17 cellular contexts compared by ENCODE assay signal in genomic region chr12:41605528-41606295, GRCh38.
DNase-seq lines count a peak whose midpoint lies in the region; ATAC-seq and TF ChIP-seq lines count a peak whose summit lies in the region.
"Had no signal": no experiment of that assay in that cellular context is flagged by ENCODE, and none has a peak within 500 bp of the region (broad histone marks: within the 10 kb centered on the region; RNA-seq: fewer than 3 reads in every experiment).

No MANE protein-coding gene starts in this region.

- H3K27ac ChIP-seq in OCI-LY7 (ENCODE audit: low read depth, low read length, poor library complexity, severe bottlenecking), result no peak overlapping the region

- H3K79me2 ChIP-seq in OCI-LY7 (ENCODE audit: insufficient read depth, low read depth, low read length), result no peaks in the 10 kb centered on the region

- TF ChIP-seq CTCF in OCI-LY7 (conservative IDR thresholded peaks at IDR 0.05; ENCODE audit: low read length), result no peak

- peak; percentile 20 for DNase-seq in OCI-LY7 (ENCODE audit: low spot score)
- DNase-seq in memory B cell (ENCODE audit: low spot score in 2 of 2), result no peak
- DNase-seq in ACHN, result no peak
- DNase-seq in cortex of kidney (lab: John Stamatoyannopoulos, UW), result no peak
- no peak for DNase-seq in ecto neural progenitor cell (ENCODE audit: low spot score)
- DNase-seq: activated CD4-positive, alpha-beta T cell treated with anti-CD3 and anti-CD28 coated beads, Interleukin-2, amount 10 ng/mL, durations not matched to agents 7 days and 5 days; DND-41; NCI-H1694; stimulated activated CD4-positive, alpha-beta T cell treated with anti-CD3 and anti-CD28 coated beads, Interleukin-4, amount 100 ng/mL, for 4 hours had no signal

- H3K36me3 Mint-ChIP-seq in memory B cell, result no peaks in the 10 kb centered on the region

- H3K27me3 Mint-ChIP-seq in memory B cell, result peaks cover 3% of the 10 kb centered on the region
- H3K27me3 Mint-ChIP-seq: activated CD4-positive, alpha-beta T cell treated with anti-CD3 and anti-CD28 coated beads, Interleukin-2, amount 10 ng/mL, durations not matched to agents 7 days and 5 days; central memory CD8-positive, alpha-beta T cell; progenitor cell of endocrine pancreas; stimulated activated naive CD8-positive, alpha-beta T cell treated with anti-CD3 and anti-CD28 coated beads, Interleukin-15, Interleukin-2, amounts not matched to agents 100 ng/mL and 50 ng/mL, for 24 hours had no signal

- intact Hi-C loops in OCI-LY7 (cut with micrococcal nuclease; ENCODE audit: unreplicated experiment), result no loop called here

- CTCF ChIA-PET in OCI-LY7 (lab: Charles Lee; ENCODE audit: unreplicated experiment), result interaction anchor here (0.6 kb wide), 1 partner anchor 9 kb away, joined by 3 read pairs; no protein-coding TSS in a partner anchor

- POLR2A ChIA-PET in OCI-LY7 (lab: Charles Lee), result interaction anchor here (0.6 to 1.9 kb wide), 11 partner anchors 9 to 245 kb away, joined by 3 to 8 read pairs (median 3); no protein-coding TSS in a partner anchor

- H3K27ac Mint-ChIP-seq in memory B cell, result no peak overlapping the region
- H3K27ac Mint-ChIP-seq: activated CD4-positive, alpha-beta T cell treated with anti-CD3 and anti-CD28 coated beads, Interleukin-2, amount 10 ng/mL, durations not matched to agents 7 days and 5 days; progenitor cell of endocrine pancreas; stimulated activated naive CD8-positive, alpha-beta T cell treated with anti-CD3 and anti-CD28 coated beads, Interleukin-15, Interleukin-2, amounts not matched to agents 100 ng/mL and 50 ng/mL, for 24 hours; T-helper 1 cell treated with Interleukin-12 subunit alpha and Interleukin-12 subunit beta and Interleukin-4 antibody, amounts not matched to agents 30 μg/mL and 1 μg/mL, for 36 hours had no signal

- no peak overlapping the region for H3K4me3 Mint-ChIP-seq in memory B cell
- H3K4me3 Mint-ChIP-seq: activated CD4-positive, alpha-beta T cell treated with anti-CD3 and anti-CD28 coated beads, Interleukin-2, amount 10 ng/mL, durations not matched to agents 7 days and 5 days; central memory CD8-positive, alpha-beta T cell; stimulated activated naive CD8-positive, alpha-beta T cell treated with anti-CD3 and anti-CD28 coated beads, Interleukin-15, Interleukin-2, amounts not matched to agents 100 ng/mL and 50 ng/mL, for 24 hours; T-helper 1 cell treated with Interleukin-12 subunit alpha and Interleukin-12 subunit beta and Interleukin-4 antibody, amounts not matched to agents 30 μg/mL and 1 μg/mL, for 36 hours had no signal

- no peak overlapping the region for H3K4me3 ChIP-seq in OCI-LY7 (ENCODE audit: low read depth, low read length, poor library complexity, severe bottlenecking)

- H2AFZ ChIP-seq in OCI-LY7 (ENCODE audit: low read length), result peak overlapping the region; percentile 59; the same call in 1 of the 2 replicates

- peaks cover 10% of the 10 kb centered on the region for H3K4me1 ChIP-seq in OCI-LY7 (ENCODE audit: insufficient read depth, low read length, poor library complexity, severe bottlenecking)

- in situ Hi-C loops in ACHN (cut with HindIII; ENCODE audit: low pct_ligation_motif_present, low pct_unique_long_range_greater_than_20kb, low sequenced_read_pairs), result no loop called here

- no peaks in the 10 kb centered on the region for H3K9me2 ChIP-seq in OCI-LY7 (ENCODE audit: insufficient read depth, low read length)

- no peaks in the 10 kb centered on the region for H3K36me3 ChIP-seq in OCI-LY7 (ENCODE audit: insufficient read depth, low read length)

- peaks cover 3% of the 10 kb centered on the region for H3K9me3 Mint-ChIP-seq in memory B cell
- H3K9me3 Mint-ChIP-seq: activated CD4-positive, alpha-beta T cell treated with anti-CD3 and anti-CD28 coated beads, Interleukin-2, amount 10 ng/mL, durations not matched to agents 7 days and 5 days; central memory CD8-positive, alpha-beta T cell; stimulated activated naive CD8-positive, alpha-beta T cell treated with anti-CD3 and anti-CD28 coated beads, Interleukin-15, Interleukin-2, amounts not matched to agents 100 ng/mL and 50 ng/mL, for 24 hours; T-helper 1 cell treated with Interleukin-12 subunit alpha and Interleukin-12 subunit beta and Interleukin-4 antibody, amounts not matched to agents 30 μg/mL and 1 μg/mL, for 36 hours had no signal

- H3K4me1 Mint-ChIP-seq in memory B cell, result no peaks in the 10 kb centered on the region
- H3K4me1 Mint-ChIP-seq: activated CD4-positive, alpha-beta T cell treated with anti-CD3 and anti-CD28 coated beads, Interleukin-2, amount 10 ng/mL, durations not matched to agents 7 days and 5 days; central memory CD8-positive, alpha-beta T cell had no signal

- BruUV-seq in OCI-LY7 (replicated peaks; lab: Mats Ljungman, UMichigan), result no TSS peak

- H3K9me3 ChIP-seq in OCI-LY7 (ENCODE audit: low read length), result no peaks in the 10 kb centered on the region

- peak overlapping the region; percentile 44 for H3K4me2 ChIP-seq in OCI-LY7 (ENCODE audit: low read length)

- no peaks in the 10 kb centered on the region for H4K20me1 ChIP-seq in OCI-LY7 (ENCODE audit: insufficient read depth, low read length)

- ATAC-seq in GM18858 (IDR thresholded peaks at IDR 0.05; ENCODE audit: unreplicated experiment) (peak; percentile 83), HG02884 (IDR thresholded peaks at IDR 0.05; ENCODE audit: unreplicated experiment) (peak; percentile 82), memory B cell (ENCODE audit: low read depth) (peak; percentile 63), GM21737 (IDR thresholded peaks at IDR 0.05; ENCODE audit: unreplicated experiment) (no peak)
- ATAC-seq: esophagus mucosa had no signal
